Comparison of ENCODE assay signal across 13 cellular contexts in genomic region chr2:203908344-203909185, GRCh38. TPM values are rescaled to one million over a fixed set of nuclear protein-coding genes. Genes with fewer than 3 reads are reported as not detected.
DNase-seq lines count a peak whose midpoint lies in the region; ATAC-seq lines count a peak whose summit lies in the region.
"Had no signal": no experiment of that assay in that cellular context is flagged by ENCODE, and none has a peak within 500 bp of the region (broad histone marks: within the 10 kb centered on the region; RNA-seq: fewer than 3 reads in every experiment).

No MANE protein-coding gene starts in this region.

- no peaks in the 10 kb centered on the region for H3K36me3 ChIP-seq in adipocyte (ENCODE audit: control insufficient read depth, insufficient read depth, low read length, severe bottlenecking)
- H3K36me3 ChIP-seq in MG63, result no peaks in the 10 kb centered on the region

- no peak for ATAC-seq in activated CD8-positive, alpha-beta memory T cell treated with anti-CD3 and anti-CD28 coated beads, Interleukin-2, amount 10 ng/mL, durations not matched to agents 7 days and 5 days

- H3K4me3 ChIP-seq in adipocyte (ENCODE audit: low read length) (peak overlapping the region; percentile 73), MG63 (no peak overlapping the region)

- no peak overlapping the region for H3K4me3 Mint-ChIP-seq in activated CD8-positive, alpha-beta memory T cell treated with anti-CD3 and anti-CD28 coated beads, Interleukin-2, amount 10 ng/mL, durations not matched to agents 7 days and 5 days

- peaks cover 15% of the 10 kb centered on the region for H3K36me3 Mint-ChIP-seq in activated CD8-positive, alpha-beta memory T cell treated with anti-CD3 and anti-CD28 coated beads, Interleukin-2, amount 10 ng/mL, durations not matched to agents 7 days and 5 days
- H3K36me3 Mint-ChIP-seq: brain, T-cell had no signal

- peaks cover 17% of the 10 kb centered on the region for H3K4me1 Mint-ChIP-seq in activated CD8-positive, alpha-beta memory T cell treated with anti-CD3 and anti-CD28 coated beads, Interleukin-2, amount 10 ng/mL, durations not matched to agents 7 days and 5 days

- H3K27ac Mint-ChIP-seq in activated CD8-positive, alpha-beta memory T cell treated with anti-CD3 and anti-CD28 coated beads, Interleukin-2, amount 10 ng/mL, durations not matched to agents 7 days and 5 days, result peak overlapping the region; percentile 12

- peaks cover 3% of the 10 kb centered on the region for H3K9me3 Mint-ChIP-seq in activated CD8-positive, alpha-beta memory T cell treated with anti-CD3 and anti-CD28 coated beads, Interleukin-2, amount 10 ng/mL, durations not matched to agents 7 days and 5 days (ENCODE audit: low read depth)
- H3K9me3 Mint-ChIP-seq: T-cell had no signal

- H3K27me3 ChIP-seq in adipocyte (replicated peaks; ENCODE audit: control insufficient read depth, insufficient read depth, low read length), result no peaks in the 10 kb centered on the region
- no peaks in the 10 kb centered on the region for H3K27me3 ChIP-seq in MG63

- H3K27ac ChIP-seq in substantia nigra (ENCODE audit: low read depth, low read length, poor library complexity, severe bottlenecking), result peak overlapping the region; percentile 42

- peak overlapping the region; percentile 68 for H3K9ac ChIP-seq in adipocyte (ENCODE audit: low read length)

- H3K27me3 Mint-ChIP-seq in activated CD8-positive, alpha-beta memory T cell treated with anti-CD3 and anti-CD28 coated beads, Interleukin-2, amount 10 ng/mL, durations not matched to agents 7 days and 5 days, result no peaks in the 10 kb centered on the region
- H3K27me3 Mint-ChIP-seq: brain, T-cell had no signal

- H3K4me1 ChIP-seq in adipocyte (ENCODE audit: control insufficient read depth, insufficient read depth, low read length), result peaks cover 19% of the 10 kb centered on the region

- CTCF ChIA-PET in activated CD8-positive, alpha-beta memory T cell treated with anti-CD3 and anti-CD28 coated beads, Interleukin-2, amount 10 ng/mL, durations not matched to agents 7 days and 5 days (lab: Charles Lee), result interaction anchor here (0.7 to 3.1 kb wide), 16 partner anchors 9 to 428 kb away, joined by 3 to 35 read pairs (median 6); partner anchors contain the start of gene CTLA4

- no peak for DNase-seq in activated CD8-positive, alpha-beta memory T cell treated with anti-CD3 and anti-CD28 coated beads, Interleukin-2, amount 10 ng/mL, durations not matched to agents 7 days and 5 days
- DNase-seq in activated CD8-positive, alpha-beta memory T cell treated with anti-CD3 and anti-CD28 coated beads, Interleukin-2, amount 50 U/mL, for 48 hours, result no peak
- DNase-seq in adipocyte (ENCODE audit: low read depth) (no peak), medulla oblongata (ENCODE audit: extremely low spot score) (peak; percentile 51), substantia nigra (lab: John Stamatoyannopoulos, UW) (peak in 3 of 49 donors; percentile 2 to 15 (median 3)), MG63 (no peak), COLO829 (ENCODE audit: low spot score) (no peak), DMS153 treated with DMSO at 0.1 percent for 48 hours (lab: John Stamatoyannopoulos, UW; ENCODE audit: unreplicated experiment) (no peak)
- DNase-seq: GDM1, NCI-H510A had no signal

- H3K9me3 ChIP-seq in adipocyte (ENCODE audit: control insufficient read depth, low read length) (no peaks in the 10 kb centered on the region), MG63 (no peaks in the 10 kb centered on the region)

RNA-seq across cellular contexts. Expression of gene ICOS, which starts 28.0 kb away (rescaled TPM):
- 10 to 100 TPM; 26.9 to 49.7 TPM for total RNA-seq in activated CD8-positive, alpha-beta memory T cell treated with anti-CD3 and anti-CD28 coated beads, Interleukin-2, amount 10 ng/mL, durations not matched to agents 7 days and 5 days
- not detected in 2 replicates for total RNA-seq in MG63 (2014; rRNA removed; shearing (Covaris generic); ENCODE audit: low replicate concordance)
- total RNA-seq: esophagus mucosa had no signal

RNA-seq across cellular contexts. Expression of gene CTLA4, which starts 41.0 kb away (rescaled TPM):
- 10 to 100 TPM; 20.8 to 66.6 TPM for total RNA-seq in activated CD8-positive, alpha-beta memory T cell treated with anti-CD3 and anti-CD28 coated beads, Interleukin-2, amount 10 ng/mL, durations not matched to agents 7 days and 5 days
- total RNA-seq in MG63 (2014; rRNA removed; shearing (Covaris generic); ENCODE audit: low replicate concordance), result not detected in 2 replicates

Comparison
In these comparisons a context has a peak if more than half of its experiments do, and no peak if none do; other contexts are left out.
1. RNA of gene ICOS, which starts 28.0 kb away (total RNA-seq): 26.9 to 49.7 TPM in activated CD8-positive, alpha-beta memory T cell treated with anti-CD3 and anti-CD28 coated beads, Interleukin-2, amount 10 ng/mL, durations not matched to agents 7 days and 5 days; not detected in MG63; every median in the first group is over 10 times any median in the second.
2. RNA of gene CTLA4, which starts 41.0 kb away (total RNA-seq): 20.8 to 66.6 TPM in activated CD8-positive, alpha-beta memory T cell treated with anti-CD3 and anti-CD28 coated beads, Interleukin-2, amount 10 ng/mL, durations not matched to agents 7 days and 5 days; not detected in MG63; every median in the first group is over 10 times any median in the second.